Comparison of ENCODE assay signal across 23 cellular contexts in genomic region chr9:122562134-122562760, GRCh38. TPM values are rescaled to one million over a fixed set of nuclear protein-coding genes. Genes with fewer than 3 reads are reported as not detected.
A peak's percentile ranks its signal among the peaks of the same experiment; 100 is the strongest.
DNase-seq lines count a peak whose midpoint lies in the region; ATAC-seq and TF ChIP-seq lines count a peak whose summit lies in the region.
"Had no signal": no experiment of that assay in that cellular context is flagged by ENCODE, and none has a peak within 500 bp of the region (broad histone marks: within the 10 kb centered on the region; RNA-seq: fewer than 3 reads in every experiment).

No MANE protein-coding gene starts in this region.

- TF ChIP-seq CTCF in DND-41 (IDR thresholded peaks at IDR 0.05; ENCODE audit: borderline replicate concordance, extremely low read depth, low read length, poor library complexity, severe bottlenecking), result no peak

- peaks cover 15 to 38% of the 10 kb centered on the region in 2 donors for H3K27me3 Mint-ChIP-seq in natural killer cell treated with Interleukin-12 subunit alpha and Interleukin-12 subunit beta and Interleukin-15 and Interleukin-18, amount 100 ng/mL, for 72 hours

- no peaks in the 10 kb centered on the region for H3K79me2 ChIP-seq in DND-41 (ENCODE audit: insufficient read depth, low read length)

- H3K4me3 ChIP-seq in DND-41 (ENCODE audit: low read depth in 1 of 2, low read length in 2 of 2), result no peak overlapping the region
- no peak overlapping the region for H3K4me3 ChIP-seq in HAP-1
- H3K4me3 ChIP-seq: esophagus squamous epithelium, heart right ventricle, MG63, PC-9, thoracic aorta had no signal

- no peaks in the 10 kb centered on the region for H3K27me3 ChIP-seq in DND-41 (ENCODE audit: insufficient read depth, low read length, poor library complexity)
- 0 out of 2 replicates have a peak, but pooled peaks cover 3% of the 10 kb centered on the region for H3K27me3 ChIP-seq in HAP-1 (ENCODE audit: low read depth)
- H3K27me3 ChIP-seq: esophagus squamous epithelium had no signal

- no peaks in the 10 kb centered on the region for H3K36me3 ChIP-seq in DND-41 (ENCODE audit: insufficient read depth, low read length)
- no peaks in the 10 kb centered on the region for H3K36me3 ChIP-seq in HAP-1 (replicated peaks)
- H3K36me3 ChIP-seq: esophagus squamous epithelium, heart right ventricle, MG63, thoracic aorta had no signal

- ATAC-seq in DND-41 (ENCODE audit: insufficient read depth, low read depth), result 0 out of 3 replicates have a peak, but pooled peaks have one; percentile 47
- no peak for ATAC-seq in natural killer cell treated with Interleukin-12 subunit alpha and Interleukin-12 subunit beta and Interleukin-15 and Interleukin-18, amount 100 ng/mL, for 72 hours
- ATAC-seq: heart right ventricle, natural killer cell had no signal

- H4K20me1 ChIP-seq in DND-41 (ENCODE audit: insufficient read depth, low read length), result no peaks in the 10 kb centered on the region

- H2AFZ ChIP-seq in DND-41 (ENCODE audit: low read depth, low read length), result no peak overlapping the region
- H2AFZ ChIP-seq: PC-9 had no signal

- H3K4me1 ChIP-seq in DND-41 (ENCODE audit: insufficient read depth, low read length) (peaks cover 4% of the 10 kb centered on the region; the same call in 1 of the 2 replicates), HAP-1 (no peaks in the 10 kb centered on the region)
- H3K4me1 ChIP-seq: esophagus squamous epithelium, heart right ventricle had no signal

- H3K4me1 Mint-ChIP-seq in natural killer cell treated with Interleukin-12 subunit alpha and Interleukin-12 subunit beta and Interleukin-15 and Interleukin-18, amount 100 ng/mL, for 72 hours (ENCODE audit: low read depth in 2 of 2), result no peaks in the 10 kb centered on the region
- H3K4me1 Mint-ChIP-seq: memory B cell, natural killer cell had no signal

- peak; percentile 12 for DNase-seq in DND-41
- DNase-seq in NCI-H82 treated with DMSO at 0.1 percent for 48 hours (lab: John Stamatoyannopoulos, UW; ENCODE audit: unreplicated experiment), result peak; percentile 55
- peak; percentile 9 for DNase-seq in activated gamma-delta T cell treated with anti-CD3 and anti-CD28 coated beads, Interleukin-2, amount 50 U/mL, for 16 hours (ENCODE audit: low read depth)
- peak; percentile 2 for DNase-seq in stimulated activated CD8-positive, alpha-beta memory T cell treated with anti-CD3 and anti-CD28 coated beads, Interleukin-12 subunit alpha, Interleukin-12 subunit beta, amount 100 ng/mL, for 24 hours (ENCODE audit: extremely low read depth)
- DNase-seq in T1000 (lab: John Stamatoyannopoulos, UW), result no peak
- no peak for DNase-seq in natural killer cell treated with Interleukin-12 subunit alpha and Interleukin-12 subunit beta and Interleukin-15 and Interleukin-18, amount 100 ng/mL, for 72 hours (ENCODE audit: low spot score)
- DNase-seq in HAP-1 (ENCODE audit: low spot score in 2 of 2), result no peak
- DNase-seq in GOT3 (lab: John Stamatoyannopoulos, UW), result no peak
- DNase-seq: activated CD4-positive, alpha-beta T cell treated with anti-CD3 and anti-CD28 coated beads, Interleukin-2, amount 50 U/mL, for 48 hours; activated naive CD4-positive, alpha-beta T cell treated with anti-CD3 and anti-CD28 coated beads for 36 hours; esophagus squamous epithelium; H7; heart right ventricle; MG63; natural killer cell; NCI-H1930; NCI-H526; PC-9; stimulated activated CD4-positive, alpha-beta T cell treated with anti-CD3 and anti-CD28 coated beads, Interleukin-12 subunit alpha, Interleukin-12 subunit beta, amount 100 ng/mL, for 4 hours had no signal

- H3K9me3 Mint-ChIP-seq in natural killer cell treated with Interleukin-12 subunit alpha and Interleukin-12 subunit beta and Interleukin-15 and Interleukin-18, amount 100 ng/mL, for 72 hours, result peaks cover 3% of the 10 kb centered on the region

- H3K27ac Mint-ChIP-seq in natural killer cell treated with Interleukin-12 subunit alpha and Interleukin-12 subunit beta and Interleukin-15 and Interleukin-18, amount 100 ng/mL, for 72 hours, result no peak overlapping the region
- H3K27ac Mint-ChIP-seq: activated naive CD4-positive, alpha-beta T cell treated with anti-CD3 and anti-CD28 coated beads for 36 hours; memory B cell; natural killer cell had no signal

- H3K9ac ChIP-seq in DND-41 (ENCODE audit: low read depth, low read length), result no peak overlapping the region

- H3K9me3 ChIP-seq in DND-41 (ENCODE audit: insufficient read depth, low read length, severe bottlenecking) (no peaks in the 10 kb centered on the region), HAP-1 (no peaks in the 10 kb centered on the region)
- H3K9me3 ChIP-seq: esophagus squamous epithelium, MG63, thoracic aorta had no signal

- no peak overlapping the region for H3K4me3 Mint-ChIP-seq in natural killer cell treated with Interleukin-12 subunit alpha and Interleukin-12 subunit beta and Interleukin-15 and Interleukin-18, amount 100 ng/mL, for 72 hours
- H3K4me3 Mint-ChIP-seq: activated naive CD4-positive, alpha-beta T cell treated with anti-CD3 and anti-CD28 coated beads for 36 hours; memory B cell; natural killer cell had no signal

- peaks cover 10% of the 10 kb centered on the region for H3K36me3 Mint-ChIP-seq in natural killer cell treated with Interleukin-12 subunit alpha and Interleukin-12 subunit beta and Interleukin-15 and Interleukin-18, amount 100 ng/mL, for 72 hours
- H3K36me3 Mint-ChIP-seq: natural killer cell had no signal

- H3K27ac ChIP-seq in DND-41 (ENCODE audit: low read length), result no peak overlapping the region
- H3K27ac ChIP-seq: esophagus squamous epithelium, heart right ventricle, PC-9, thoracic aorta had no signal

- H3K4me2 ChIP-seq in DND-41 (ENCODE audit: insufficient read depth, low read length), result no peak overlapping the region
- H3K4me2 ChIP-seq: PC-9 had no signal

- in situ Hi-C loops in HAP-1 (cut with MboI; ENCODE audit: low sequenced_read_pairs), result no loop called here

RNA-seq across cellular contexts. Expression of gene OR1N2, which starts 9.3 kb away (rescaled TPM):
- not detected for total RNA-seq in natural killer cell treated with Interleukin-12 subunit alpha and Interleukin-12 subunit beta and Interleukin-15 and Interleukin-18, amount 100 ng/mL, for 72 hours
- total RNA-seq: activated naive CD4-positive, alpha-beta T cell treated with anti-CD3 and anti-CD28 coated beads for 36 hours; H7; heart right ventricle; kidney epithelial cell; natural killer cell; PC-9; pulmonary artery endothelial cell had no signal

RNA-seq across cellular contexts. Expression of gene OR1L8, which starts 20.9 kb away (rescaled TPM):
- under 1 TPM in 1 of 2 donors, not detected in 1; 0.45 TPM for total RNA-seq in natural killer cell treated with Interleukin-12 subunit alpha and Interleukin-12 subunit beta and Interleukin-15 and Interleukin-18, amount 100 ng/mL, for 72 hours
- total RNA-seq: activated naive CD4-positive, alpha-beta T cell treated with anti-CD3 and anti-CD28 coated beads for 36 hours; H7; PC-9; thoracic aorta had no signal

RNA-seq across cellular contexts. Expression of gene OR1N1, which starts 35.2 kb away (rescaled TPM):
- total RNA-seq in natural killer cell treated with Interleukin-12 subunit alpha and Interleukin-12 subunit beta and Interleukin-15 and Interleukin-18, amount 100 ng/mL, for 72 hours, result not detected
- total RNA-seq: activated naive CD4-positive, alpha-beta T cell treated with anti-CD3 and anti-CD28 coated beads for 36 hours; esophagus squamous epithelium; H7; heart right ventricle; kidney epithelial cell; natural killer cell; PC-9; pulmonary artery endothelial cell; thoracic aorta had no signal

RNA-seq across cellular contexts. Expression of gene OR1J4, which starts 43.3 kb away (rescaled TPM):
- total RNA-seq in natural killer cell treated with Interleukin-12 subunit alpha and Interleukin-12 subunit beta and Interleukin-15 and Interleukin-18, amount 100 ng/mL, for 72 hours, result not detected
- total RNA-seq: activated naive CD4-positive, alpha-beta T cell treated with anti-CD3 and anti-CD28 coated beads for 36 hours; esophagus squamous epithelium; H7; heart right ventricle; kidney epithelial cell; natural killer cell; PC-9; pulmonary artery endothelial cell; thoracic aorta had no signal

RNA-seq across cellular contexts. Expression of gene OR1J2, which starts 51.6 kb away (rescaled TPM):
- total RNA-seq in natural killer cell treated with Interleukin-12 subunit alpha and Interleukin-12 subunit beta and Interleukin-15 and Interleukin-18, amount 100 ng/mL, for 72 hours, result not detected
- total RNA-seq: activated naive CD4-positive, alpha-beta T cell treated with anti-CD3 and anti-CD28 coated beads for 36 hours; esophagus squamous epithelium; H7; kidney epithelial cell; natural killer cell; PC-9; pulmonary artery endothelial cell had no signal

Comparison
In these comparisons a context has a peak if more than half of its experiments do, and no peak if none do; other contexts are left out.
1. DNase-seq: peak in DND-41 (single experiment), NCI-H82 treated with DMSO at 0.1 percent for 48 hours (single experiment), activated gamma-delta T cell treated with anti-CD3 and anti-CD28 coated beads, Interleukin-2, amount 50 U/mL, for 16 hours (single experiment) and stimulated activated CD8-positive, alpha-beta memory T cell treated with anti-CD3 and anti-CD28 coated beads, Interleukin-12 subunit alpha, Interleukin-12 subunit beta, amount 100 ng/mL, for 24 hours (single experiment); none in T1000 (single experiment), natural killer cell treated with Interleukin-12 subunit alpha and Interleukin-12 subunit beta and Interleukin-15 and Interleukin-18, amount 100 ng/mL, for 72 hours (single experiment), HAP-1 (0 of 2) and GOT3 (single experiment).